8 cellular contexts compared by ENCODE assay signal in the genomic region with DNA sequence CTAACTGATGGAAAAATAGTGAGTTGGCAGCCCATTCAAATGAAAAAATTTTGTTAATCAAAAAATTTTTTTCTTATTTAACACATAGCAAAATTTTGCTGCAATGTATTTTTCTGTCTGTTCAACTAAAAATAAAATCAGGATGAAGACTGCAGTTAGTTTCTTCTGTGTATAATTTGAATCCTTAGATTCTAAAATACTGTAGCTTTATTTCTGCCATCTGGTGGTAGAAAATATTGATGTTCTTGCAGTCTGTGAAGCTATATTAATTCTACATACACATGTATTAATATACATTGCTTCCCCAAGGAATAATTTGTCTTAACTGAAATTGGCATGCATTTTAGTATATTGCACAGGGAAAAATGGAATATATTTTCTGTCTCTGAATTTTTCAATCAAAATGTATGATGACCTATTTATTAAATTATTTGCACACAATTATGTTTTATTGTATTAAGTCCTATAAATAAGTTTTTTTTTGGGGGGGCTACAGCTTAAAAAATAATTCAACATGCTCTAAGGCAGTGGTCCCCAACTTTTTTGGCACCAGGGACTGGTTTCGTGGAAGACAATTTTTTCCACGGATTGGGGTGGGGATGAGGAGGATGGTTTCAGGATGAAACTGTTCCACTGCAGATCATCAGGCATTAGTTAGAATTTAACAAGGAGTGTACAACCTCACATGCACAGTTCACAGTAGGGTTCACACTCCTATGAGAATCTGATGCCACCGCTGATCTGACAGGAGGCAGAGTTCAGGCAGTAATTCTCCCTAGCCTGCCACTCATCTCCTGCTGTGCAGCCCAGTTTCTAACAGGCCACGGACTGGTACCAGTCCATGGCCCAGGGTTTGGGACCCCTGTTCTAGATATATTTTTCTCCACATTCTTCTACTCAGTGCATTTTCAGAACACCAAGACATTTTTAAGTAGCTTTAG.
DNase-seq lines count a peak whose midpoint lies in the region; ATAC-seq and TF ChIP-seq lines count a peak whose summit lies in the region.

No MANE protein-coding gene starts in this region.

- ATAC-seq in GM21737 (IDR thresholded peaks at IDR 0.05; ENCODE audit: unreplicated experiment): no peak
- ATAC-seq in activated naive CD4-positive, alpha-beta T cell treated with anti-CD3 and anti-CD28 coated beads, Interleukin-2, amount 50 U/mL, for 72 hours: no peak
- no peak for ATAC-seq in GM18519 (IDR thresholded peaks at IDR 0.05; ENCODE audit: low FRiP score, unreplicated experiment)
- no peak for ATAC-seq in HG03175 (IDR thresholded peaks at IDR 0.05; ENCODE audit: unreplicated experiment)

- TF ChIP-seq POLR2A in NB4 (IDR thresholded peaks at IDR 0.05; ENCODE audit: extremely low read depth, insufficient read length): no peak

- H3K9me3 Mint-ChIP-seq in brain (peaks cover 0 to 2% (median 0%) of the 10 kb centered on the region in 5 experiments), mesothelial cell of epicardium (peaks cover 3% of the 10 kb centered on the region)
- peaks cover 0 to 3% of the 10 kb centered on the region in 2 donors for H3K9me3 Mint-ChIP-seq in activated naive CD4-positive, alpha-beta T cell treated with anti-CD3 and anti-CD28 coated beads, Interleukin-2, amount 50 U/mL, for 72 hours

- H3K36me3 Mint-ChIP-seq in brain (no peaks in the 10 kb centered on the region), mesothelial cell of epicardium (no peaks in the 10 kb centered on the region)
- no peaks in the 10 kb centered on the region for H3K36me3 Mint-ChIP-seq in activated naive CD4-positive, alpha-beta T cell treated with anti-CD3 and anti-CD28 coated beads, Interleukin-2, amount 50 U/mL, for 72 hours

- H3K4me1 Mint-ChIP-seq in brain (peaks cover 12% of the 10 kb centered on the region), mesothelial cell of epicardium (peaks cover 10% of the 10 kb centered on the region)

- no peak overlapping the region for H3K4me3 ChIP-seq in NB4 (ENCODE audit: low read depth, low read length)

- TF ChIP-seq CTCF in NB4 (IDR thresholded peaks at IDR 0.05; ENCODE audit: low read depth, low read length): peak; percentile 4
- TF ChIP-seq CTCF in brain (conservative IDR thresholded peaks at IDR 0.05): peak; percentile 66 to 75
- TF ChIP-seq CTCF in mesothelial cell of epicardium (IDR thresholded peaks at IDR 0.05; ENCODE audit: unreplicated experiment): peak; percentile 72

- H3K27me3 Mint-ChIP-seq in brain (no peaks in the 10 kb centered on the region), mesothelial cell of epicardium (ENCODE audit: low read depth) (no peaks in the 10 kb centered on the region)

- H3K27ac Mint-ChIP-seq in brain (peak overlapping the region in 2 of 5 experiments; percentile 48 to 90), mesothelial cell of epicardium (no peak overlapping the region)
- H3K27ac Mint-ChIP-seq in activated naive CD4-positive, alpha-beta T cell treated with anti-CD3 and anti-CD28 coated beads, Interleukin-2, amount 50 U/mL, for 72 hours: no peak overlapping the region

- H3K4me3 Mint-ChIP-seq in brain: no peak overlapping the region
- H3K4me3 Mint-ChIP-seq in mesothelial cell of epicardium: no peak overlapping the region

- DNase-seq in DMS153 (lab: John Stamatoyannopoulos, UW) (peak; percentile 33), NB4 (ENCODE audit: low read depth) (peak; percentile 17), mesothelial cell of epicardium (ENCODE audit: low spot score in 2 of 2, unreplicated experiment in 2 of 2) (no peak)
- DNase-seq in activated naive CD4-positive, alpha-beta T cell treated with anti-CD3 and anti-CD28 coated beads, Interleukin-2, amount 50 U/mL, for 72 hours (ENCODE audit: low spot score in 2 of 2): no peak

Comparison
In these comparisons a context has a peak if more than half of its experiments do, and no peak if none do; other contexts are left out.
1. DNase-seq: peak in DMS153 (single experiment) and NB4 (single experiment); none in mesothelial cell of epicardium (0 of 2) and activated naive CD4-positive, alpha-beta T cell treated with anti-CD3 and anti-CD28 coated beads, Interleukin-2, amount 50 U/mL, for 72 hours (0 of 2).
2. CTCF ChIP-seq: peak in every context shown above with its lines; median percentile 72 in mesothelial cell of epicardium; 70 in brain; 4 in NB4.